ENCODE assay signal across 21 cellular contexts in genomic region chr6:49890988-49891387, GRCh38. TPM values are rescaled to one million over a fixed set of nuclear protein-coding genes. Genes with fewer than 3 reads are reported as not detected.
A peak's percentile ranks its signal among the peaks of the same experiment; 100 is the strongest.
DNase-seq lines count a peak whose midpoint lies in the region; FAIRE-seq and TF ChIP-seq lines count a peak whose summit lies in the region.
"Had no signal": no experiment of that assay in that cellular context is flagged by ENCODE, and none has a peak within 500 bp of the region (broad histone marks: within the 10 kb centered on the region; RNA-seq: fewer than 3 reads in every experiment).

No MANE protein-coding gene starts in this region.

- no CpG with 5 or more reads among the region's 7 CpGs for WGBS in H9 (ENCODE audit: extremely low coverage, insufficient read length, low lambda C conversion rate)
- WGBS in mesendoderm (ENCODE audit: extremely low coverage, insufficient coverage, low lambda C conversion rate) = no CpG with 5 or more reads among the region's 7 CpGs

- H3K4me1 Mint-ChIP-seq in H9 = peaks cover 30 to 35% of the 10 kb centered on the region in 2 experiments
- no peaks in the 10 kb centered on the region for H3K4me1 Mint-ChIP-seq in activated T-helper 2 cell treated with anti-CD3 and anti-CD28 coated beads, Interferon-gamma antibody, Interleukin-2, Interleukin-4, amounts not matched to agents 10 μg/mL and 5 μg/mL and 100 μg/mL, durations not matched to agents 14 hours and 24 hours and 36 hours (ENCODE audit: low read depth)

- no peak overlapping the region for H3K18ac ChIP-seq in H9 (ENCODE audit: insufficient read length, low read depth, low read length)
- H3K18ac ChIP-seq in mesendoderm (ENCODE audit: low read length) = peak overlapping the region; percentile 87

- H2BK5ac ChIP-seq in H9 (ENCODE audit: insufficient read length, low read length) = no peak overlapping the region
- H2BK5ac ChIP-seq in mesendoderm (ENCODE audit: low read length) = no peak overlapping the region

- H3K4me1 ChIP-seq in H9 (ENCODE audit: insufficient read depth, low read length) (peaks cover 16% of the 10 kb centered on the region), mesendoderm (ENCODE audit: control insufficient read depth, low read depth, low read length) (peaks cover 17% of the 10 kb centered on the region)
- H3K4me1 ChIP-seq: A549, Peyer's patch had no signal

- H4K20me1 ChIP-seq in H9 (ENCODE audit: control insufficient read depth, insufficient read depth, insufficient read length) = no peaks in the 10 kb centered on the region

- no peaks in the 10 kb centered on the region for H3K36me3 ChIP-seq in SK-N-MC (ENCODE audit: insufficient read depth, low read length)
- no peaks in the 10 kb centered on the region for H3K36me3 ChIP-seq in mesendoderm (ENCODE audit: control insufficient read depth, insufficient read depth, low read length)
- H3K36me3 ChIP-seq: HAP-1, Peyer's patch had no signal

- intact Hi-C loops in activated T-helper 2 cell treated with anti-CD3 and anti-CD28 coated beads, Interferon-gamma antibody, Interleukin-2, Interleukin-4, amounts not matched to agents 10 μg/mL and 5 μg/mL and 100 μg/mL, durations not matched to agents 14 hours and 24 hours and 36 hours (cut with micrococcal nuclease) = no loop called here

- H2AFZ ChIP-seq in H9 (ENCODE audit: low read length) = no peak overlapping the region

- no peaks in the 10 kb centered on the region for H3K9me3 ChIP-seq in H9 (ENCODE audit: control insufficient read depth, low read depth, low read length)
- H3K9me3 ChIP-seq in SK-N-MC (ENCODE audit: low read depth, low read length) = 0 out of 2 replicates have a peak, but pooled peaks cover 7% of the 10 kb centered on the region
- H3K9me3 ChIP-seq: A549, HAP-1, Peyer's patch, SK-N-SH had no signal

- H3K4me2 ChIP-seq in H9 (ENCODE audit: insufficient read depth, insufficient read length, low read length) = no peak overlapping the region
- H3K4me2 ChIP-seq in mesendoderm (ENCODE audit: low read length) = peak overlapping the region; percentile 6
- H3K4me2 ChIP-seq: A549, SK-N-SH had no signal

- H2AK5ac ChIP-seq in H9 (ENCODE audit: insufficient read length, low read length) (no peak overlapping the region), mesendoderm (ENCODE audit: low read length) (no peak overlapping the region)

- 0 out of 5 replicates have a peak overlapping the region, but pooled peaks of 1 of the 2 experiments have one; percentile 24 for H3K4me3 Mint-ChIP-seq in H9
- H3K4me3 Mint-ChIP-seq in activated T-helper 2 cell treated with anti-CD3 and anti-CD28 coated beads, Interferon-gamma antibody, Interleukin-2, Interleukin-4, amounts not matched to agents 10 μg/mL and 5 μg/mL and 100 μg/mL, durations not matched to agents 14 hours and 24 hours and 36 hours (ENCODE audit: low read depth) = no peak overlapping the region

- no peak overlapping the region for H2BK12ac ChIP-seq in H9 (ENCODE audit: insufficient read length, low read depth, low read length)

- H3K23ac ChIP-seq in H9 (ENCODE audit: insufficient read length, low read depth, low read length) (no peak overlapping the region), mesendoderm (ENCODE audit: low read length) (no peak overlapping the region)

- peak; percentile 43 for DNase-seq in H9
- peak; percentile 98 for DNase-seq in SK-N-MC (ENCODE audit: low read depth, low spot score)
- peak; percentile 94 for DNase-seq in mesendoderm
- no peak for DNase-seq in activated naive CD4-positive, alpha-beta T cell (lab: John Stamatoyannopoulos, UW)
- DNase-seq in GM03348 (ENCODE audit: low spot score) = no peak
- no peak for DNase-seq in activated T-helper 2 cell treated with anti-CD3 and anti-CD28 coated beads, Interferon-gamma antibody, Interleukin-2, Interleukin-4, amounts not matched to agents 10 μg/mL and 5 μg/mL and 100 μg/mL, durations not matched to agents 14 hours and 24 hours and 36 hours (ENCODE audit: low spot score)
- no peak for DNase-seq in kidney glomerular epithelial cell (lab: John Stamatoyannopoulos, UW)
- DNase-seq: EL, NCI-H1092, NCI-H146, NCI-H2081, NCI-H510A treated with DMSO at 0.1 percent for 48 hours, Peyer's patch, SK-N-SH had no signal

- no peak overlapping the region for H3K56ac ChIP-seq in H9 (ENCODE audit: insufficient read length, low read depth, low read length)
- peak overlapping the region; percentile 35 for H3K56ac ChIP-seq in mesendoderm (ENCODE audit: low read length)

- no peak overlapping the region for H3T11ph ChIP-seq in H9 (ENCODE audit: low read length)

- H3K27me3 Mint-ChIP-seq in H9 (ENCODE audit: low read depth) = peaks cover 80% of the 10 kb centered on the region
- no peaks in the 10 kb centered on the region for H3K27me3 Mint-ChIP-seq in activated T-helper 2 cell treated with anti-CD3 and anti-CD28 coated beads, Interferon-gamma antibody, Interleukin-2, Interleukin-4, amounts not matched to agents 10 μg/mL and 5 μg/mL and 100 μg/mL, durations not matched to agents 14 hours and 24 hours and 36 hours (ENCODE audit: low read depth)

- H3K36me3 Mint-ChIP-seq in H9 (ENCODE audit: insufficient read depth in 1 of 3, low read depth in 3 of 3) = peaks cover 0 to 24% (median 13%) of the 10 kb centered on the region in 3 experiments; a peak in 6 of 7 replicates
- H3K36me3 Mint-ChIP-seq in activated T-helper 2 cell treated with anti-CD3 and anti-CD28 coated beads, Interferon-gamma antibody, Interleukin-2, Interleukin-4, amounts not matched to agents 10 μg/mL and 5 μg/mL and 100 μg/mL, durations not matched to agents 14 hours and 24 hours and 36 hours (ENCODE audit: low read depth) = no peaks in the 10 kb centered on the region

- peaks cover 18 to 25% of the 10 kb centered on the region in 2 experiments for H3K9me3 Mint-ChIP-seq in H9
- peaks cover 5% of the 10 kb centered on the region for H3K9me3 Mint-ChIP-seq in activated T-helper 2 cell treated with anti-CD3 and anti-CD28 coated beads, Interferon-gamma antibody, Interleukin-2, Interleukin-4, amounts not matched to agents 10 μg/mL and 5 μg/mL and 100 μg/mL, durations not matched to agents 14 hours and 24 hours and 36 hours

- H3K27me3 ChIP-seq in H9 (ENCODE audit: insufficient read depth, low read length) = peaks cover 49% of the 10 kb centered on the region; the same call in 1 of the 2 replicates
- H3K27me3 ChIP-seq in mesendoderm (ENCODE audit: insufficient read depth, low read length, poor library complexity) = no peaks in the 10 kb centered on the region
- H3K27me3 ChIP-seq: Peyer's patch had no signal

- H3K27ac ChIP-seq in H9 (ENCODE audit: insufficient read length, low read depth, low read length) (no peak overlapping the region), SK-N-MC (peak overlapping the region; percentile 78), mesendoderm (ENCODE audit: low read depth, low read length) (peak overlapping the region; percentile 37)
- H3K27ac ChIP-seq: A549, C4-2B, Peyer's patch had no signal

- no peak overlapping the region for H3K4ac ChIP-seq in H9 (ENCODE audit: low read depth, low read length)
- H3K4ac ChIP-seq in mesendoderm (ENCODE audit: low read depth, low read length) = peak overlapping the region; percentile 31

- no peak overlapping the region for H3K14ac ChIP-seq in H9 (ENCODE audit: insufficient read depth, low read length)

- no peaks in the 10 kb centered on the region for H3K79me2 ChIP-seq in H9 (ENCODE audit: insufficient read depth, low read length)
- H3K79me2 ChIP-seq in mesendoderm (ENCODE audit: control insufficient read depth, insufficient read depth, low read length) = no peaks in the 10 kb centered on the region

- no peak overlapping the region for H2BK20ac ChIP-seq in H9 (ENCODE audit: low read depth, low read length, poor library complexity, severe bottlenecking)

- peak overlapping the region; percentile 74 for H3K4me3 ChIP-seq in SK-N-MC
- no peak overlapping the region for H3K4me3 ChIP-seq in mesendoderm (ENCODE audit: low read length)
- H3K4me3 ChIP-seq: A549, HAP-1, Peyer's patch had no signal

- no peak overlapping the region for H4K91ac ChIP-seq in H9 (ENCODE audit: insufficient read length, low read depth, low read length)

- H2BK120ac ChIP-seq in H9 (ENCODE audit: low read depth, low read length, poor library complexity, severe bottlenecking) (no peak overlapping the region), mesendoderm (ENCODE audit: low read depth, low read length) (peak overlapping the region; percentile 73)

- no peak for TF ChIP-seq CTCF in H9 (conservative IDR thresholded peaks at IDR 0.05)

- H4K5ac ChIP-seq in H9 (ENCODE audit: insufficient read length, low read depth, low read length) (no peak overlapping the region), mesendoderm (ENCODE audit: low read length) (no peak overlapping the region)

- H4K8ac ChIP-seq in H9 (replicated peaks; ENCODE audit: insufficient read length, low read depth, low read length) (no peak overlapping the region), mesendoderm (ENCODE audit: low read depth, low read length) (no peak overlapping the region)

- no peak overlapping the region for H2BK15ac ChIP-seq in H9 (ENCODE audit: low read depth, low read length)
- no peak overlapping the region for H2BK15ac ChIP-seq in mesendoderm (replicated peaks; ENCODE audit: low read depth)

- peak; percentile 55 for FAIRE-seq in endometrium (lab: Jason Lieb, UNC)
- FAIRE-seq: A549, GM19239 had no signal

- no peak overlapping the region for H3K9ac ChIP-seq in H9 (ENCODE audit: extremely low read depth, insufficient read length, low read length)
- no peak overlapping the region for H3K9ac ChIP-seq in SK-N-MC (ENCODE audit: insufficient read length)
- no peak overlapping the region for H3K9ac ChIP-seq in mesendoderm (ENCODE audit: low read length)
- H3K9ac ChIP-seq: SK-N-SH had no signal

- no peak overlapping the region for H3K27ac Mint-ChIP-seq in H9
- H3K27ac Mint-ChIP-seq in activated T-helper 2 cell treated with anti-CD3 and anti-CD28 coated beads, Interferon-gamma antibody, Interleukin-2, Interleukin-4, amounts not matched to agents 10 μg/mL and 5 μg/mL and 100 μg/mL, durations not matched to agents 14 hours and 24 hours and 36 hours = no peak overlapping the region

- H3K23me2 ChIP-seq in H9 (ENCODE audit: insufficient read length, low read depth, low read length, poor library complexity, severe bottlenecking) = no peaks in the 10 kb centered on the region

- no peaks in the 10 kb centered on the region for H3K79me1 ChIP-seq in H9 (ENCODE audit: insufficient read depth, low read depth, low read length, poor library complexity, severe bottlenecking)
- no peaks in the 10 kb centered on the region for H3K79me1 ChIP-seq in mesendoderm (ENCODE audit: low read length)

RNA-seq across cellular contexts. Expression of gene CRISP1, which starts 24.7 kb away (rescaled TPM):
- not detected in 2 replicates for total RNA-seq in H9 (2021)
- not detected for polyA plus RNA-seq in mesendoderm (2013, experiment 1 of 2)
- not detected for polyA plus RNA-seq in mesendoderm (2013, experiment 2 of 2)
- not detected in 2 replicates for total RNA-seq in activated T-helper 2 cell treated with anti-CD3 and anti-CD28 coated beads, Interferon-gamma antibody, Interleukin-2, Interleukin-4, amounts not matched to agents 10 μg/mL and 5 μg/mL and 100 μg/mL, durations not matched to agents 14 hours and 24 hours and 36 hours
- total RNA-seq: MCF 10A, Peyer's patch, Right ventricle myocardium inferior had no signal
- polyA plus RNA-seq: A549, SK-N-SH had no signal

Comparison
In these comparisons a context has a peak if more than half of its experiments do, and no peak if none do; other contexts are left out.
1. DNase-seq: peak in H9 (single experiment), SK-N-MC (single experiment) and mesendoderm (single experiment); none in activated naive CD4-positive, alpha-beta T cell (0 of 4), GM03348 (single experiment), activated T-helper 2 cell treated with anti-CD3 and anti-CD28 coated beads, Interferon-gamma antibody, Interleukin-2, Interleukin-4, amounts not matched to agents 10 μg/mL and 5 μg/mL and 100 μg/mL, durations not matched to agents 14 hours and 24 hours and 36 hours (single experiment) and kidney glomerular epithelial cell (single experiment).